13 cellular contexts compared by ENCODE assay signal in the genomic region with DNA sequence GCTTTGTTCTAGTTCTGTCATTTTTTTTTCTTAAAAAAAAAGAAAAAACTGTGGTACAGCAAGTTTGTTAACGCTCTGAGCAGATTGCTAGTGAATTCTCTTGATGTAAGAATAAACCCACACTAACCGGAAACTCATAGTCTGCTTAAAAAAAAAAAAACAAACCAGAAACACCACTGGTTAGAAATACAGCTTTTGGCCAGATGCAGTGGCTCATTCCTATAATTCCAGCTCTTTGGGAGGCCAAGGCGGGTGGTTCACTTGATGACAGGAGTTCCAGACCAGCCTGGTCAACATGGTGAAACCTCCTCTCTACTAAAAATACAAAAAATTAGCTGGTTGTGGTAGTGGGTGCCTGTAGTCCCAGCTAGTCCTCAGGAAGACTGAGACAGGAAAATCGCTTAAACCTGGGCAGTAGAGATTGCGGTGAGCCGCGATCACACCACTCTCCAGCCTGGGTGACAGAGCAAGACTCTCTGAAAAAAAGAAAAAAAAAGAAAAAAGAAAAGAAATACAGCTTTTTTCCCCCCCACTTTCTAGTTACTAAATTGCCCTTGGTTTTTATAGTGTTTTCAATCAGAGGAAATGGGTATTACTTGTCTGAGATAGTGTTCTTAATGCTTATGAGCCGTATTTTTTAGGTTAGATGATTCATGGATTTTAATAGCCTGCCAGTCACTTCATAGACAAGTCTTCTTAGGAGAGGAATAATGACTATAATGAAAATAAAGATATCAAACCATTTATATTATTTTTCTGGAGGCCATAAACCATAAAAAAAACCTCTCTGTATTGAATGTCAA.
DNase-seq lines count a peak whose midpoint lies in the region; ATAC-seq and TF ChIP-seq lines count a peak whose summit lies in the region.
"Had no signal": no experiment of that assay in that cellular context is flagged by ENCODE, and none has a peak within 500 bp of the region (broad histone marks: within the 10 kb centered on the region; RNA-seq: fewer than 3 reads in every experiment).

No MANE protein-coding gene starts in this region.

- peak overlapping the region; percentile 92 for H3K27ac Mint-ChIP-seq in osteocyte (ENCODE audit: unreplicated experiment)
- H3K27ac Mint-ChIP-seq: IgD-negative memory B cell had no signal

- TF ChIP-seq CTCF in DND-41 (IDR thresholded peaks at IDR 0.05; ENCODE audit: borderline replicate concordance, extremely low read depth, low read length, poor library complexity, severe bottlenecking) (no peak), osteocyte (IDR thresholded peaks at IDR 0.05) (no peak)

- no peaks in the 10 kb centered on the region for H3K27me3 Mint-ChIP-seq in osteocyte (ENCODE audit: unreplicated experiment)
- H3K27me3 Mint-ChIP-seq: IgD-negative memory B cell had no signal

- H3K36me3 Mint-ChIP-seq in osteocyte (ENCODE audit: unreplicated experiment): no peaks in the 10 kb centered on the region
- H3K36me3 Mint-ChIP-seq: IgD-negative memory B cell had no signal

- H3K27ac ChIP-seq in DND-41 (ENCODE audit: low read length): peak overlapping the region; percentile 27; the same call in 1 of the 2 replicates
- H3K27ac ChIP-seq in KOPT-K1 (ENCODE audit: low read depth, low read length, poor library complexity, severe bottlenecking): peak overlapping the region; percentile 57
- H3K27ac ChIP-seq: body of pancreas, hepatocyte, VCaP had no signal

- intact Hi-C loops in Right ventricle myocardium superior (cut with DNase I): no loop called here

- no peaks in the 10 kb centered on the region for H3K27me3 ChIP-seq in DND-41 (ENCODE audit: insufficient read depth, low read length, poor library complexity)
- H3K27me3 ChIP-seq: body of pancreas, hepatocyte had no signal

- no peaks in the 10 kb centered on the region for H3K36me3 ChIP-seq in DND-41 (ENCODE audit: insufficient read depth, low read length)
- H3K36me3 ChIP-seq in KOPT-K1 (ENCODE audit: insufficient read depth, low read length): no peaks in the 10 kb centered on the region

- no peaks in the 10 kb centered on the region for H4K20me1 ChIP-seq in DND-41 (ENCODE audit: insufficient read depth, low read length)

- peaks cover 43% of the 10 kb centered on the region for H3K4me1 Mint-ChIP-seq in osteocyte (ENCODE audit: unreplicated experiment)
- H3K4me1 Mint-ChIP-seq: IgD-negative memory B cell had no signal

- peaks cover 18% of the 10 kb centered on the region for H3K4me1 ChIP-seq in DND-41 (ENCODE audit: insufficient read depth, low read length)
- H3K4me1 ChIP-seq: body of pancreas had no signal

- no peaks in the 10 kb centered on the region for H3K79me2 ChIP-seq in DND-41 (ENCODE audit: insufficient read depth, low read length)
- H3K79me2 ChIP-seq: hepatocyte had no signal

- H3K9me3 ChIP-seq in DND-41 (ENCODE audit: insufficient read depth, low read length, severe bottlenecking) (no peaks in the 10 kb centered on the region), KOPT-K1 (ENCODE audit: insufficient read depth, low read length, poor library complexity, severe bottlenecking) (no peaks in the 10 kb centered on the region)
- H3K9me3 ChIP-seq: body of pancreas had no signal

- DNase-seq in DND-41 (peak; percentile 54), dedifferentiated amniotic fluid mesenchymal stem cell (ENCODE audit: extremely low spot score) (peak; percentile 20), osteocyte (ENCODE audit: extremely low spot score, unreplicated experiment) (no peak), NCI-H187 treated with DMSO at 0.1 percent for 48 hours (lab: John Stamatoyannopoulos, UW) (no peak), Right ventricle myocardium superior (no peak), iPS-NIHi11 (ENCODE audit: low spot score) (no peak)
- DNase-seq: body of pancreas; left ventricle myocardium superior; NK-92 treated with Interleukin-12 subunit alpha and Interleukin-12 subunit beta, amount 100 ng/mL, for 24 hours had no signal

- peak overlapping the region; percentile 16 for H3K4me3 Mint-ChIP-seq in osteocyte (ENCODE audit: unreplicated experiment)
- H3K4me3 Mint-ChIP-seq: IgD-negative memory B cell had no signal

- no peak overlapping the region for H3K4me3 ChIP-seq in DND-41 (ENCODE audit: low read depth in 1 of 2, low read length in 2 of 2)
- H3K4me3 ChIP-seq: body of pancreas, hepatocyte had no signal

- peaks cover under 1% of the 10 kb centered on the region for H3K9me3 Mint-ChIP-seq in osteocyte (ENCODE audit: unreplicated experiment)
- H3K9me3 Mint-ChIP-seq: IgD-negative memory B cell had no signal

- no peak overlapping the region for H2AFZ ChIP-seq in DND-41 (ENCODE audit: low read depth, low read length)
- H2AFZ ChIP-seq: hepatocyte had no signal

- H3K4me2 ChIP-seq in DND-41 (ENCODE audit: insufficient read depth, low read length): peak overlapping the region; percentile 46; the same call in 1 of the 2 replicates
- H3K4me2 ChIP-seq: hepatocyte had no signal

- no peak overlapping the region for H3K9ac ChIP-seq in DND-41 (ENCODE audit: low read depth, low read length)

- ATAC-seq in DND-41 (ENCODE audit: insufficient read depth, low read depth) (peak; percentile 86), Right ventricle myocardium superior (ENCODE audit: poor library complexity) (no peak)
- ATAC-seq: body of pancreas, left ventricle myocardium superior had no signal

Comparison
In these comparisons a context has a peak if more than half of its experiments do, and no peak if none do; other contexts are left out.
1. DNase-seq: peak in DND-41 (single experiment) and dedifferentiated amniotic fluid mesenchymal stem cell (single experiment); none in osteocyte (single experiment), NCI-H187 treated with DMSO at 0.1 percent for 48 hours (single experiment), Right ventricle myocardium superior (single experiment) and iPS-NIHi11 (single experiment).